In the genomic region with DNA sequence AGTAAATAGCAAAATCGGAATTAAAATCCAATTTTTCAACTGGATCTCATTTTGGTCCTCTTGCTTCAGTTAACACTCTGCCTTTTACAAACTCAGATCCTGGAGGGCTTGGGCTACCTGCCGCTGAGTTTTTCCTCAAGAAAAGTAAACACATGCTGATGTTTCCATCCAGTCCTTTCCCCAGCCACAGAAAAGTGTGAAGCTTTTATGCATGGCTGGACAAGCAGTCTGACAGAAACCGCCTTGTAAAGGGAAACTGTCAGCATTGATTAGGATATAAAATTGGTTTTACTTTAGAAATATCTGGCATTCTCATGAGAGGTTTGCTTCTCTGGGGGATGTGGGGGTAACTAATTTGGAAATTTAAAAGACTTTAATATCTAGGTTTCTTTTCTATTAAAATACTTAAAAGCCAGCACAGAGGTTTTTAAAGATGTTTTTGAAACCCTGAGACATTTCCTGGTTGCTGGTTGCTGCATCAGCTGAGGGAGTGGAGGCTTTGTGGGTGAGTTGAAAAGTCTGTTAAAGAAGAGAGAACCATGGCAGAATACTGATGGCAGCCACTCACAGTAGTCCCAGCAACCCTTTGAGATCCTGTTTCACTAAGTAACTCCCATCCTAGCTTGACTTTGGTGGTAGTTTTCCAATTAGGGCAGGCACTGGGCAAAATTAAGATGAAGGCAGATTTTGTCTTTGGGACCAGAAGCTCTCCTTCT, we compare ENCODE assay signal across 15 cellular contexts.
"Had no signal": no experiment of that assay in that cellular context is flagged by ENCODE, and none has a peak within 500 bp of the region (broad histone marks: within the 10 kb centered on the region; RNA-seq: fewer than 3 reads in every experiment).

No MANE protein-coding gene starts in this region.

- H2AFZ ChIP-seq: hepatocyte had no signal

- H3K36me3 ChIP-seq: esophagus squamous epithelium, ovary, right lobe of liver, spleen, tibial nerve, upper lobe of right lung had no signal

- H3K79me2 ChIP-seq: hepatocyte had no signal

- H3K27me3 ChIP-seq: esophagus squamous epithelium, hepatocyte, ovary, right lobe of liver, spleen, tibial nerve, upper lobe of right lung had no signal

- H3K9me3 ChIP-seq: esophagus squamous epithelium, mucosa of descending colon, ovary, right lobe of liver, spleen, tibial nerve, upper lobe of right lung had no signal

- DNase-seq: esophagus squamous epithelium; foreskin fibroblast; head of caudate nucleus; mucosa of descending colon; naive thymus-derived CD8-positive, alpha-beta T cell; nucleus accumbens; ovary; right lobe of liver; spleen; stimulated activated CD4-positive, alpha-beta T cell treated with anti-CD3 and anti-CD28 coated beads, Interleukin-15, amount 100 ng/mL, for 24 hours; stimulated activated CD4-positive, alpha-beta T cell treated with anti-CD3 and anti-CD28 coated beads, Interleukin-1b, Interleukin-23, amount 100 ng/mL, for 48 hours; stimulated activated CD4-positive, alpha-beta T cell treated with anti-CD3 and anti-CD28 coated beads, Interleukin-4, amount 100 ng/mL, for 24 hours; upper lobe of right lung had no signal

- H3K4me2 ChIP-seq: hepatocyte had no signal

- H3K27ac ChIP-seq: esophagus squamous epithelium, hepatocyte, ovary, right lobe of liver, spleen, tibial nerve, upper lobe of right lung had no signal

- H3K4me3 ChIP-seq: esophagus squamous epithelium, hepatocyte, mucosa of descending colon, ovary, right lobe of liver, spleen, tibial nerve, upper lobe of right lung had no signal

- H3K4me1 ChIP-seq: esophagus squamous epithelium, right lobe of liver, spleen, tibial nerve, upper lobe of right lung had no signal
